Comparison of ENCODE assay signal across 8 cellular contexts in the genomic region with DNA sequence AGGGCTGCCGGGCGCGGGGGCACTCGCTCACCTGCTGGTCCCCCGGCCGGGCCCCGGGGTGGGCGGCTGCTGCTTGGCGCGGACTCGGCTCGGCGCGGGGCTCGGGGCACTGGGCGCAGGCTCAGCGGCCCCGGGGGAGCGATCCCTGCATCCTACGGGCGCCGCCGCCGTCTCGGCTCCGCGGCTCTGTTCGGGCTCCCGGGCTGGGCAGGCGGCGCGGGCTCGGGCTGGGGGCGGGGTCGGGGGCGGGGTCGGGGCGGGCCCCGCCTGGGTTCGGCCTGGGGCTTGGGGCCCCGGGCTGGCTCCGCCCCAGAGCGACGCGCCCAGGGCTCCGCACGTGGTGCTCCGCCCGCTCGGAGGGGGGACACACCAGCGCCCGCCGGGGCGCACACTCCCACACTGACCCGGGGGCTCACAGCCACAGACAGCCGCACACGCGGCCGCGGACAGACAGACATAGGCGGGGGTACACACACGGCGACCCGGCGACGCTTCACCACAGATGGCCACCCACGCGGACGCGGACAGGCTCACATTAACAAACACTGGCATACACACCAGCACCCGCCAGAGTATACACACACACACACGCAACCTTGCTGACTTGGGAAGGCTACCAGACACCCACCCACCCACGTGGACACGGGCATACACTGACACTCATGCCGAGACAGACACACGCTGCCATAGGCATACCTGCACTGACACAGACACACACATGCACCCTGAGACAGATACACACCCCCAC. TPM values are rescaled to one million over a fixed set of nuclear protein-coding genes. Genes with fewer than 3 reads are reported as not detected.
DNase-seq lines count a peak whose midpoint lies in the region; ATAC-seq, FAIRE-seq and TF ChIP-seq lines count a peak whose summit lies in the region.

A gene (minus strand): TSS at position 188 of the 748 bp plus-strand sequence. CDS start 16,380 bp downstream, outside the sequence.

- no peak within 1 kb of the TSS for H3K27ac ChIP-seq in SK-N-MC
- H3K27ac ChIP-seq in skeletal muscle tissue (ENCODE audit: low read depth, low read length) = no peak within 1 kb of the TSS

- H3K27me3 ChIP-seq in skeletal muscle tissue (ENCODE audit: control insufficient read depth in 3 of 3, insufficient read depth in 3 of 3, low read length in 3 of 3) = peaks cover 15 to 48% (median 19%) of the 10 kb centered on the region in 3 donors

- ATAC-seq in HG02759 (IDR thresholded peaks at IDR 0.05; ENCODE audit: unreplicated experiment) = peak; percentile 77

- peaks cover 6 to 27% (median 19%) of the 10 kb centered on the region in 3 donors for H3K4me1 ChIP-seq in skeletal muscle tissue (ENCODE audit: control insufficient read depth in 3 of 3, insufficient read depth in 3 of 3, low read length in 3 of 3)

- no peak for TF ChIP-seq POLR2A in H54 (IDR thresholded peaks at IDR 0.05; ENCODE audit: low read depth, low read length)

- H3K9me3 ChIP-seq in SK-N-MC (ENCODE audit: low read depth, low read length) (no peaks in the 10 kb centered on the region), skeletal muscle tissue (ENCODE audit: control insufficient read depth in 3 of 3, low read length in 3 of 3) (peaks cover 0 to 4% (median 0%) of the 10 kb centered on the region in 3 donors)

- peak; percentile 47 for DNase-seq in EH (ENCODE audit: low read depth)
- DNase-seq in SK-N-MC (ENCODE audit: low read depth, low spot score) = no peak
- peak; percentile 21 for DNase-seq in activated naive CD8-positive, alpha-beta T cell treated with anti-CD3 and anti-CD28 coated beads, Interleukin-2, amount 50 U/mL, for 16 hours (ENCODE audit: low read depth, low spot score)
- DNase-seq in H54 (ENCODE audit: insufficient read length, low spot score) = no peak
- DNase-seq in NK-92 (lab: John Stamatoyannopoulos, UW; ENCODE audit: unreplicated experiment) = no peak

- H3K36me3 ChIP-seq in SK-N-MC (ENCODE audit: insufficient read depth, low read length) = no peaks in the 10 kb centered on the region
- no peaks in the 10 kb centered on the region for H3K36me3 ChIP-seq in skeletal muscle tissue (ENCODE audit: control insufficient read depth in 3 of 3, insufficient read depth in 3 of 3, low read length in 3 of 3)

- FAIRE-seq in H54 (lab: Jason Lieb, UNC) = no peak

- H3K9ac ChIP-seq in SK-N-MC (ENCODE audit: insufficient read length) (no peak within 1 kb of the TSS), skeletal muscle tissue (ENCODE audit: low read depth in 1 of 3, low read length in 3 of 3) (peak within 1 kb of the TSS in 1 of 3 donors; percentile 64)

- H3K4me3 ChIP-seq in SK-N-MC (peak within 1 kb of the TSS; percentile 51), iPS-11a (ENCODE audit: low read depth, low read length) (peak within 1 kb of the TSS; percentile 62), skeletal muscle tissue (ENCODE audit: low read length in 3 of 3) (peak within 1 kb of the TSS; percentile 52 to 65 (median 58))

RNA-seq across cellular contexts. Expression of the gene that starts here (rescaled TPM):
- total RNA-seq in skeletal muscle tissue = 1.6 TPM

Comparison
In these comparisons a context has a peak if more than half of its experiments do, and no peak if none do; other contexts are left out.
1. DNase-seq: peak in EH (single experiment) and activated naive CD8-positive, alpha-beta T cell treated with anti-CD3 and anti-CD28 coated beads, Interleukin-2, amount 50 U/mL, for 16 hours (single experiment); none in SK-N-MC (single experiment), H54 (single experiment) and NK-92 (single experiment).
2. Peak in every context shown above with its lines, with median percentiles within 50 percentile points of each other: H3K4me3 ChIP-seq.